29 cellular contexts compared by ENCODE assay signal in the genomic region with DNA sequence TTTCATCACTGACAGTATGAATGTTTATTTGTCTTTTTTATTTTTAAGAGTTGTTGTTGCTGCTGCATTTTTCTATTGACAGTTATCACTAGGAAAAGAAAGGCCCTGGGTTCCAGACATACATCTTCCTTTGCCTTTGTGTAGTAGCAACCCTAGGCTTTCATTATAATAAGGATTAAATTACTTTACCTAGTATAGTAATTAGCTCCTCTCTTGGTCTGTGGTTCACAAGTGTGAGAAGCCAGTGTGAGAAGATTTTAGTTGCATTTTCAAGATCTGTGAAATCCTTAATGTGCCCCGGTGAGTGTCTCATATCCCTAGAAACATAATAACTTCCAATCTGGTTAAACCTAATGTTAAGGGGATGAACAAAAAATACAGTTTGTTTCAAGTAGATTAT.
"Had no signal": no experiment of that assay in that cellular context is flagged by ENCODE, and none has a peak within 500 bp of the region (broad histone marks: within the 10 kb centered on the region; RNA-seq: fewer than 3 reads in every experiment).

No MANE protein-coding gene starts in this region.

- H3K9me3 ChIP-seq: colonic mucosa, gastrocnemius medialis had no signal

- DNase-seq: colonic mucosa; cortex of kidney; dermis blood vessel endothelial cell; dorsolateral prefrontal cortex; effector CD4-positive, alpha-beta T cell; effector CD8-positive, alpha-beta T cell; effector memory CD4-positive, alpha-beta T cell; effector memory CD8-positive, alpha-beta T cell; endodermal cell; erythroblast; esophagus squamous epithelium; foreskin fibroblast; foreskin keratinocyte; foreskin melanocyte; gastrocnemius medialis; glutamatergic neuron; head of caudate nucleus; heart left ventricle; heart right ventricle had no signal

- H3K27ac ChIP-seq: colonic mucosa, coronary artery, dorsolateral prefrontal cortex, epithelial cell of prostate, esophagus muscularis mucosa, esophagus squamous epithelium, foreskin keratinocyte, gastrocnemius medialis, gastroesophageal sphincter, heart left ventricle, heart right ventricle had no signal

- H3K4me1 ChIP-seq: colonic mucosa, esophagus muscularis mucosa, esophagus squamous epithelium, foreskin keratinocyte, gastrocnemius medialis, gastroesophageal sphincter, heart left ventricle, heart right ventricle had no signal

- H3K4me3 ChIP-seq: colonic mucosa, coronary artery, dorsolateral prefrontal cortex, esophagus muscularis mucosa, esophagus squamous epithelium, gastrocnemius medialis, gastroesophageal sphincter, heart left ventricle, heart right ventricle had no signal

- H3K4me3 Mint-ChIP-seq: dendritic cell treated with granulocyte-macrophage colony-stimulating factor and Interleukin-4, amounts not matched to agents 40 ng/mL and 50 ng/mL, for 4 days; effector memory CD8-positive, alpha-beta T cell; endodermal cell had no signal

- H3K27me3 Mint-ChIP-seq: dendritic cell treated with granulocyte-macrophage colony-stimulating factor and Interleukin-4, amounts not matched to agents 40 ng/mL and 50 ng/mL, for 4 days; effector memory CD8-positive, alpha-beta T cell had no signal

- FAIRE-seq: colon, endometrium, endothelial cell of umbilical vein, frontal cortex had no signal

- H3K27ac Mint-ChIP-seq: dendritic cell treated with granulocyte-macrophage colony-stimulating factor and Interleukin-4, amounts not matched to agents 40 ng/mL and 50 ng/mL, for 4 days; effector memory CD8-positive, alpha-beta T cell; endodermal cell had no signal

- ATAC-seq: effector memory CD8-positive, alpha-beta T cell; esophagus mucosa; foreskin keratinocyte; gastrocnemius medialis; gastroesophageal sphincter; heart left ventricle; heart right ventricle had no signal

- H3K36me3 ChIP-seq: colonic mucosa, esophagus muscularis mucosa, esophagus squamous epithelium, gastrocnemius medialis, gastroesophageal sphincter, heart left ventricle, heart right ventricle had no signal

- H3K27me3 ChIP-seq: colonic mucosa, esophagus muscularis mucosa, esophagus squamous epithelium, foreskin keratinocyte, gastrocnemius medialis, gastroesophageal sphincter, heart left ventricle, heart right ventricle had no signal
